In the genomic region with DNA sequence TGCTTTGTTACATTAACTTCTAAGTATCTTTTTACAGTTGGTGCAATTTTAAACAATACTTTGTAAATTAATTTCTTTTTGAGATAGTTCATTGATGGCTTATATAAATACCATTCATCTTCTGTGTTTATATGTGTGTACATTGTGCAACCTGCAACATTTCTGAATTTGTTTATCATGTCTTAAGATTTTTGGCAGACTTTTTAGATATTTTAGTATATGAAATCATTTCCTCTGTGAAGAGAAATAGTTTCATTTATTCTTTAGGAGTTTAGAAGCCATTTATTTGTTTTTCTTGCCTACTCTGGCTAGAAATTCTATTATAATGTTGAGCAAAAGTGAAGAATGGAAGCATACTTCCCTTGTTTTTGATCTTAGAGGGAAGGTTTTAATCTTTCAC, we compare ENCODE assay signal across 21 cellular contexts.
A peak's percentile ranks its signal among the peaks of the same experiment; 100 is the strongest.
DNase-seq lines count a peak whose midpoint lies in the region; ATAC-seq and TF ChIP-seq lines count a peak whose summit lies in the region.
"Had no signal": no experiment of that assay in that cellular context is flagged by ENCODE, and none has a peak within 500 bp of the region (broad histone marks: within the 10 kb centered on the region; RNA-seq: fewer than 3 reads in every experiment).

No MANE protein-coding gene starts in this region.

- intact Hi-C loops in lower lobe of right lung (cut with DNase I): no loop called here

- H4K20me1 ChIP-seq in GM23248 (ENCODE audit: insufficient read depth) (no peaks in the 10 kb centered on the region), smooth muscle cell (ENCODE audit: low read depth) (no peaks in the 10 kb centered on the region)

- H3K9ac ChIP-seq in GM23248 (no peak overlapping the region), smooth muscle cell (ENCODE audit: low read depth) (no peak overlapping the region)

- H3K79me2 ChIP-seq in GM23248 (ENCODE audit: insufficient read depth) (no peaks in the 10 kb centered on the region), smooth muscle cell (ENCODE audit: low read depth) (no peaks in the 10 kb centered on the region)

- H3K27me3 ChIP-seq in GM23248 (replicated peaks; ENCODE audit: insufficient read depth): no peaks in the 10 kb centered on the region
- H3K27me3 ChIP-seq in smooth muscle cell (ENCODE audit: low read depth): no peaks in the 10 kb centered on the region
- H3K27me3 ChIP-seq in lower lobe of right lung (ENCODE audit: low read depth): no peaks in the 10 kb centered on the region
- H3K27me3 ChIP-seq: MG63, SJSA1 had no signal

- in situ Hi-C loops in GM23248 (cut with MboI): loop anchor here (25.0 kb wide), 1 partner anchor 617 kb away; no protein-coding TSS in a partner anchor

- no peak for TF ChIP-seq CTCF in choroid plexus epithelial cell (conservative IDR thresholded peaks at IDR 0.05; ENCODE audit: low read depth, low read length)
- no peak for TF ChIP-seq CTCF in fibroblast of pulmonary artery (IDR thresholded peaks at IDR 0.05; ENCODE audit: low read length, missing control alignments)
- no peak for TF ChIP-seq CTCF in smooth muscle cell (IDR thresholded peaks at IDR 0.05; ENCODE audit: borderline replicate concordance, insufficient read depth, poor library complexity, severe bottlenecking)
- TF ChIP-seq CTCF in lower lobe of right lung (IDR thresholded peaks at IDR 0.05): no peak

- no peaks in the 10 kb centered on the region for H3K9me3 ChIP-seq in GM23248 (ENCODE audit: low read depth)
- no peaks in the 10 kb centered on the region for H3K9me3 ChIP-seq in smooth muscle cell (replicated peaks; ENCODE audit: low read depth)
- H3K9me3 ChIP-seq in lower lobe of right lung: no peaks in the 10 kb centered on the region
- H3K9me3 ChIP-seq: A549, MG63, SJSA1 had no signal

- H3K27ac ChIP-seq in GM23248 (peak overlapping the region; percentile 5; the same call in 1 of the 2 replicates), smooth muscle cell (ENCODE audit: low read depth) (no peak overlapping the region), lower lobe of right lung (no peak overlapping the region)
- H3K27ac ChIP-seq: A549, SJSA1 had no signal

- H2AFZ ChIP-seq in GM23248: peak overlapping the region; percentile 60
- H2AFZ ChIP-seq in smooth muscle cell (ENCODE audit: low read depth): no peak overlapping the region

- peak overlapping the region; percentile 6 for H3K4me2 ChIP-seq in GM23248 (ENCODE audit: unreplicated experiment)
- no peak overlapping the region for H3K4me2 ChIP-seq in smooth muscle cell
- H3K4me2 ChIP-seq: A549 had no signal

- no peak for ATAC-seq in GM19467 (IDR thresholded peaks at IDR 0.05; ENCODE audit: unreplicated experiment)
- ATAC-seq in lower lobe of right lung: no peak
- ATAC-seq: A549, Right ventricle myocardium inferior had no signal

- H3K36me3 ChIP-seq in GM23248 (ENCODE audit: low read depth) (no peaks in the 10 kb centered on the region), smooth muscle cell (ENCODE audit: low read depth) (no peaks in the 10 kb centered on the region), lower lobe of right lung (no peaks in the 10 kb centered on the region)
- H3K36me3 ChIP-seq: MG63, SJSA1 had no signal

- H3K4me1 ChIP-seq in GM23248 (ENCODE audit: insufficient read depth): peaks cover 12% of the 10 kb centered on the region
- H3K4me1 ChIP-seq in smooth muscle cell (ENCODE audit: low read depth): no peaks in the 10 kb centered on the region
- H3K4me1 ChIP-seq in lower lobe of right lung: no peaks in the 10 kb centered on the region
- H3K4me1 ChIP-seq: A549, SJSA1 had no signal

- H3F3A ChIP-seq in GM23248 (ENCODE audit: insufficient read depth) (peaks cover 10% of the 10 kb centered on the region; the same call in 1 of the 2 replicates), smooth muscle cell (ENCODE audit: low read depth) (no peaks in the 10 kb centered on the region)

- H3K4me3 ChIP-seq in GM23248: peak overlapping the region; percentile 3; the same call in 1 of the 2 replicates
- H3K4me3 ChIP-seq in choroid plexus epithelial cell (ENCODE audit: low read depth, low read length): no peak overlapping the region
- H3K4me3 ChIP-seq in fibroblast of pulmonary artery (replicated peaks; ENCODE audit: low read depth, low read length): no peak overlapping the region
- H3K4me3 ChIP-seq in smooth muscle cell: no peak overlapping the region
- H3K4me3 ChIP-seq in lower lobe of right lung: no peak overlapping the region
- H3K4me3 ChIP-seq: A549, MG63, SJSA1 had no signal

- DNase-seq in GM23248 (peak; percentile 32), choroid plexus epithelial cell (ENCODE audit: low read depth) (peak; percentile 47), fibroblast of pulmonary artery (ENCODE audit: low read depth) (peak; percentile 62), smooth muscle cell (lab: John Stamatoyannopoulos, UW; ENCODE audit: unreplicated experiment) (no peak), lower lobe of right lung (no peak), NCI-H1417 treated with DMSO at 0.1 percent for 48 hours (lab: John Stamatoyannopoulos, UW) (no peak)
- DNase-seq: CD4-positive, CD25-positive, alpha-beta regulatory T cell; COR-L47; DMS79; MG63; NCI-H1048; NCI-H1436; NCI-H187 treated with DMSO at 0.1 percent for 48 hours; NCI-H2107; NCI-H446 treated with DMSO at 0.1 percent for 48 hours; NCI-H526 treated with DMSO at 0.1 percent for 48 hours; OCI-M1 had no signal

- no peaks in the 10 kb centered on the region for H3K9me2 ChIP-seq in GM23248 (ENCODE audit: insufficient read depth)

Comparison
In these comparisons a context has a peak if more than half of its experiments do, and no peak if none do; other contexts are left out.
1. DNase-seq: peak in GM23248 (single experiment), choroid plexus epithelial cell (single experiment) and fibroblast of pulmonary artery (single experiment); none in smooth muscle cell (single experiment), lower lobe of right lung (single experiment) and NCI-H1417 treated with DMSO at 0.1 percent for 48 hours (single experiment).